ENCODE assay signal across 10 cellular contexts in genomic region chr3:179045719-179046402, GRCh38. TPM values are rescaled to one million over a fixed set of nuclear protein-coding genes. Genes with fewer than 3 reads are reported as not detected.
DNase-seq lines count a peak whose midpoint lies in the region; ATAC-seq and TF ChIP-seq lines count a peak whose summit lies in the region.
"Had no signal": no experiment of that assay in that cellular context is flagged by ENCODE, and none has a peak within 500 bp of the region (broad histone marks: within the 10 kb centered on the region; RNA-seq: fewer than 3 reads in every experiment).

No MANE protein-coding gene starts in this region.

- no peak overlapping the region for H3K4me3 ChIP-seq in CD4-positive, alpha-beta memory T cell (ENCODE audit: low read length in 2 of 2)
- H3K4me3 ChIP-seq in breast epithelium (no peak overlapping the region), A673 (ENCODE audit: low read depth, low read length, poor library complexity, severe bottlenecking) (no peak overlapping the region)

- intact Hi-C loops in CD4-positive, alpha-beta memory T cell (cut with micrococcal nuclease) = no loop called here
- intact Hi-C loops in breast epithelium (cut with DNase I; ENCODE audit: low total_unique reads) (loop anchor here (5.0 kb wide), 1 partner anchor 174 kb away; no protein-coding TSS in a partner anchor), A673 (cut with micrococcal nuclease; ENCODE audit: unreplicated experiment) (no loop called here)

- H3K27me3 Mint-ChIP-seq in CD4-positive, alpha-beta memory T cell = no peaks in the 10 kb centered on the region
- no peaks in the 10 kb centered on the region for H3K27me3 Mint-ChIP-seq in activated T-helper 17 cell treated with anti-CD3 and anti-CD28 coated beads, Interleukin-2, amount 50 U/mL, for 72 hours

- H3K36me3 ChIP-seq in CD4-positive, alpha-beta memory T cell (ENCODE audit: insufficient read depth, low read length) = no peaks in the 10 kb centered on the region
- H3K36me3 ChIP-seq in breast epithelium (no peaks in the 10 kb centered on the region), A673 (ENCODE audit: insufficient read depth, low read length, poor library complexity, severe bottlenecking) (no peaks in the 10 kb centered on the region)

- CTCF ChIA-PET in CD4-positive, alpha-beta memory T cell (lab: Charles Lee; ENCODE audit: partially characterized antibody) = interaction anchor here (1.5 kb wide), 1 partner anchor 23 kb away, joined by 9 read pairs; no protein-coding TSS in a partner anchor
- CTCF ChIA-PET in A673 (lab: Charles Lee) = no interaction called here

- ATAC-seq in GM19395 (IDR thresholded peaks at IDR 0.05; ENCODE audit: unreplicated experiment) = peak; percentile 55
- peak; percentile 45 for ATAC-seq in HG03066 (IDR thresholded peaks at IDR 0.05; ENCODE audit: low read depth, unreplicated experiment)
- ATAC-seq in activated T-helper 17 cell treated with anti-CD3 and anti-CD28 coated beads, Interleukin-2, amount 50 U/mL, for 72 hours (replicated peaks) = peak; percentile 38
- no peak for ATAC-seq in esophagus mucosa

- no peaks in the 10 kb centered on the region for H3K9me3 ChIP-seq in CD4-positive, alpha-beta memory T cell (ENCODE audit: control insufficient read depth in 1 of 2, low read length in 2 of 2)
- H3K9me3 ChIP-seq in breast epithelium (no peaks in the 10 kb centered on the region), A673 (ENCODE audit: low read depth, low read length, poor library complexity, severe bottlenecking) (no peaks in the 10 kb centered on the region)

- H3K4me3 Mint-ChIP-seq in CD4-positive, alpha-beta memory T cell = peak overlapping the region in 1 of 8 donors; percentile 2
- H3K4me3 Mint-ChIP-seq in activated T-helper 17 cell treated with anti-CD3 and anti-CD28 coated beads, Interleukin-2, amount 50 U/mL, for 72 hours = no peak overlapping the region

- peaks cover 6% of the 10 kb centered on the region for H3K4me1 ChIP-seq in CD4-positive, alpha-beta memory T cell (ENCODE audit: insufficient read depth, low read length)
- H3K4me1 ChIP-seq in breast epithelium (no peaks in the 10 kb centered on the region), A673 (ENCODE audit: insufficient read depth, low read length, poor library complexity, severe bottlenecking) (no peaks in the 10 kb centered on the region)

- TF ChIP-seq POLR2A in breast epithelium (IDR thresholded peaks at IDR 0.05) = no peak

- peaks cover 27 to 57% (median 42%) of the 10 kb centered on the region in 4 donors for H3K4me1 Mint-ChIP-seq in CD4-positive, alpha-beta memory T cell
- H3K4me1 Mint-ChIP-seq in activated T-helper 17 cell treated with anti-CD3 and anti-CD28 coated beads, Interleukin-2, amount 50 U/mL, for 72 hours = peaks cover 14% of the 10 kb centered on the region

- H3K27me3 ChIP-seq in CD4-positive, alpha-beta memory T cell (ENCODE audit: insufficient read depth, low read length) = no peaks in the 10 kb centered on the region
- H3K27me3 ChIP-seq in breast epithelium (no peaks in the 10 kb centered on the region), A673 (replicated peaks; ENCODE audit: insufficient read depth, low read depth, low read length, poor library complexity) (no peaks in the 10 kb centered on the region)

- H3K27ac ChIP-seq in CD4-positive, alpha-beta memory T cell (ENCODE audit: low read depth, low read length) = no peak overlapping the region
- H3K27ac ChIP-seq in breast epithelium (no peak overlapping the region), A673 (ENCODE audit: low read depth, low read length, poor library complexity, severe bottlenecking) (no peak overlapping the region)

- H3K36me3 Mint-ChIP-seq in CD4-positive, alpha-beta memory T cell = peaks cover 15 to 28% of the 10 kb centered on the region in 2 donors
- H3K36me3 Mint-ChIP-seq in activated T-helper 17 cell treated with anti-CD3 and anti-CD28 coated beads, Interleukin-2, amount 50 U/mL, for 72 hours (ENCODE audit: low read depth) = peaks cover 5% of the 10 kb centered on the region

- no peak for TF ChIP-seq CTCF in breast epithelium (IDR thresholded peaks at IDR 0.05)
- TF ChIP-seq CTCF in A673 (conservative IDR thresholded peaks at IDR 0.05; ENCODE audit: low read depth, low read length) = no peak

- peak overlapping the region in 6 of 7 donors; percentile 6 to 60 (median 40) for H3K27ac Mint-ChIP-seq in CD4-positive, alpha-beta memory T cell
- H3K27ac Mint-ChIP-seq in activated T-helper 17 cell treated with anti-CD3 and anti-CD28 coated beads, Interleukin-2, amount 50 U/mL, for 72 hours = no peak overlapping the region

- no peak for DNase-seq in CD4-positive, alpha-beta memory T cell
- DNase-seq in breast epithelium (ENCODE audit: low spot score in 2 of 2) = no peak
- no peak for DNase-seq in A673 (ENCODE audit: low spot score)
- DNase-seq in UCSD-AML1 (lab: John Stamatoyannopoulos, UW; ENCODE audit: unreplicated experiment) = no peak
- DNase-seq: amygdala, DMS53 had no signal

- H3K9me3 Mint-ChIP-seq in CD4-positive, alpha-beta memory T cell = peaks cover 0 to 13% (median 3%) of the 10 kb centered on the region in 8 donors
- no peaks in the 10 kb centered on the region for H3K9me3 Mint-ChIP-seq in activated T-helper 17 cell treated with anti-CD3 and anti-CD28 coated beads, Interleukin-2, amount 50 U/mL, for 72 hours

- POLR2A ChIA-PET in CD4-positive, alpha-beta memory T cell (lab: Charles Lee; ENCODE audit: partially characterized antibody) = interaction anchor here (0.9 to 1.9 kb wide), 2 partner anchors 9 to 25 kb away, joined by 3 to 6 read pairs; no protein-coding TSS in a partner anchor
- POLR2A ChIA-PET in A673 (lab: Charles Lee; ENCODE audit: low non-redundant PET) = no interaction called here

- BruUV-seq in A673 (replicated peaks; lab: Mats Ljungman, UMichigan) = no TSS peak

RNA-seq across cellular contexts. Expression of gene ZMAT3, which starts 25.7 kb away (rescaled TPM):
- total RNA-seq in CD4-positive, alpha-beta memory T cell = 10 to 100 TPM; 18.5 to 20.0 TPM
- polyA plus RNA-seq in CD4-positive, alpha-beta memory T cell = 10 to 100 TPM; 13.7 to 20.5 TPM
- 10 to 100 TPM; 20.4 to 25.3 TPM for total RNA-seq in activated T-helper 17 cell treated with anti-CD3 and anti-CD28 coated beads, Interleukin-2, amount 50 U/mL, for 72 hours
- total RNA-seq in breast epithelium = 10 to 100 TPM; 10.4 to 19.5 (median 16.7) TPM
- total RNA-seq in esophagus mucosa = 7.2 TPM
- 8.6 and 9.5 TPM in 2 replicates for total RNA-seq in A673 (2021)
